In the genomic region with DNA sequence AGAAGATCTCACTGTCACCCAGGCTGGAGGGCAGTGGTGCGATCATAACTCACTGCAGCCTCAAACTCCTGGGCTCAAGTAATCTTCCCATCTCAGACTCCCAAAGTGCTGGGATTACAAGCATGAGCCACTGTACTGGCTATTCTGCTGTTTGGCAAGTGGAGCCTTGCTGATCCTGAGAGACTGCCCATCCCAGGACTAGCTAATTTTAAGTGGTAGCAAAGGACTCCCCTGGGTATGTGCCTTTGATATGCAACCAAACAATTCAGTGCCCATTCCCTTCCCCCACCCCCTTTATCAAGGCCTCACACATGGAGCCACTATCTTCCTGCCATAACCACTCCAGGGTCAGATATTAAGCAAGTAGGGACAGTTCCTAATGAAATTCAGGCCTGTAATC, we compare ENCODE assay signal across 33 cellular contexts. TPM values are rescaled to one million over a fixed set of nuclear protein-coding genes. Genes with fewer than 3 reads are reported as not detected.
"Had no signal": no experiment of that assay in that cellular context is flagged by ENCODE, and none has a peak within 500 bp of the region (broad histone marks: within the 10 kb centered on the region; RNA-seq: fewer than 3 reads in every experiment).

No MANE protein-coding gene starts in this region.

- H3K4me3 Mint-ChIP-seq: activated CD4-positive, alpha-beta T cell treated with anti-CD3 and anti-CD28 coated beads for 36 hours; activated naive CD4-positive, alpha-beta T cell treated with anti-CD3 and anti-CD28 coated beads for 36 hours; activated naive CD8-positive, alpha-beta T cell treated with anti-CD3 and anti-CD28 coated beads, Interleukin-2, amount 10 ng/mL, durations not matched to agents 7 days and 5 days; activated T-helper 1 cell treated with anti-CD3 and anti-CD28 coated beads, Interleukin-12 subunit alpha, Interleukin-12 subunit beta, Interleukin-2, Interleukin-4 antibody, amounts not matched to agents 30 ng/mL and 10 ng/mL and 1 ng/mL, durations not matched to agents 14 hours and 24 hours and 36 hours; central memory CD8-positive, alpha-beta T cell; dendritic cell treated with granulocyte-macrophage colony-stimulating factor and Interleukin-4, amounts not matched to agents 40 ng/mL and 50 ng/mL, for 4 days; natural killer cell treated with Interleukin-12 subunit alpha and Interleukin-12 subunit beta and Interleukin-15 and Interleukin-18, amount 100 ng/mL, for 72 hours; stimulated activated memory B cell treated with anti-CD40 and anti-IgM and Interleukin-4, amounts not matched to agents 10 μg/mL and 1 μg/mL and 100 μg/mL, for 72 hours; stimulated activated naive CD8-positive, alpha-beta T cell treated with anti-CD3 and anti-CD28 coated beads, Interleukin-15, amount 100 ng/mL, for 72 hours; T-helper 1 cell treated with Interleukin-12 subunit alpha and Interleukin-12 subunit beta and Interleukin-4 antibody, amounts not matched to agents 30 μg/mL and 1 μg/mL, for 36 hours; type B pancreatic cell had no signal

- H3K27me3 Mint-ChIP-seq: activated CD4-positive, alpha-beta T cell treated with anti-CD3 and anti-CD28 coated beads for 36 hours; activated naive CD8-positive, alpha-beta T cell treated with anti-CD3 and anti-CD28 coated beads, Interleukin-2, amount 10 ng/mL, durations not matched to agents 7 days and 5 days; central memory CD8-positive, alpha-beta T cell; dendritic cell treated with granulocyte-macrophage colony-stimulating factor and Interleukin-4, amounts not matched to agents 40 ng/mL and 50 ng/mL, for 4 days; natural killer cell treated with Interleukin-12 subunit alpha and Interleukin-12 subunit beta and Interleukin-15 and Interleukin-18, amount 100 ng/mL, for 72 hours; progenitor cell of endocrine pancreas; stimulated activated memory B cell treated with anti-CD40 and anti-IgM and Interleukin-4, amounts not matched to agents 10 μg/mL and 1 μg/mL and 100 μg/mL, for 72 hours; stimulated activated naive CD8-positive, alpha-beta T cell treated with anti-CD3 and anti-CD28 coated beads, Interleukin-15, amount 100 ng/mL, for 72 hours; type B pancreatic cell had no signal

- ATAC-seq: activated CD4-positive, alpha-beta T cell treated with anti-CD3 and anti-CD28 coated beads for 36 hours; heart right ventricle; left cardiac atrium; left ventricle myocardium superior; mucosa of descending colon; natural killer cell treated with Interleukin-12 subunit alpha and Interleukin-12 subunit beta and Interleukin-15 and Interleukin-18, amount 100 ng/mL, for 72 hours; right lobe of liver; stimulated activated memory B cell treated with anti-CD40 and anti-IgM and Interleukin-4, amounts not matched to agents 10 μg/mL and 1 μg/mL and 100 μg/mL, for 72 hours; stimulated activated naive CD8-positive, alpha-beta T cell treated with anti-CD3 and anti-CD28 coated beads, Interleukin-15, amount 100 ng/mL, for 72 hours had no signal

- H3K4me1 Mint-ChIP-seq: activated CD4-positive, alpha-beta T cell treated with anti-CD3 and anti-CD28 coated beads for 36 hours; activated naive CD8-positive, alpha-beta T cell treated with anti-CD3 and anti-CD28 coated beads, Interleukin-2, amount 10 ng/mL, durations not matched to agents 7 days and 5 days; stimulated activated naive CD8-positive, alpha-beta T cell treated with anti-CD3 and anti-CD28 coated beads, Interleukin-15, amount 100 ng/mL, for 72 hours had no signal

- H3K9me3 ChIP-seq: esophagus squamous epithelium, heart right ventricle, mucosa of descending colon, neutrophil, right lobe of liver had no signal

- H3K27me3 ChIP-seq: ascending aorta, esophagus squamous epithelium, heart right ventricle, neutrophil, ovary, right lobe of liver, uterus had no signal

- H3K36me3 ChIP-seq: neutrophil, ovary, uterus had no signal

- DNase-seq: activated CD4-positive, alpha-beta T cell treated with anti-CD3 and anti-CD28 coated beads for 36 hours; activated CD4-positive, CD25-positive, alpha-beta regulatory T cell; activated effector memory CD4-positive, alpha-beta T cell treated with anti-CD3 and anti-CD28 coated beads, Interleukin-2, amount 50 U/mL, for 16 hours; activated naive CD4-positive, alpha-beta T cell treated with anti-CD3 and anti-CD28 coated beads for 36 hours; activated naive CD8-positive, alpha-beta T cell treated with anti-CD3 and anti-CD28 coated beads, Interleukin-2, amount 10 ng/mL, durations not matched to agents 7 days and 5 days; esophagus squamous epithelium; foreskin melanocyte; heart right ventricle; left cardiac atrium; left ventricle myocardium superior; mucosa of descending colon; ovary; right lobe of liver; stimulated activated CD4-positive, alpha-beta T cell treated with anti-CD3 and anti-CD28 coated beads, Interleukin-12 subunit alpha, Interleukin-12 subunit beta, amount 100 ng/mL, for 4 hours; stimulated activated CD4-positive, alpha-beta T cell treated with anti-CD3 and anti-CD28 coated beads, Interleukin-4, amount 100 ng/mL, for 4 hours; stimulated activated CD8-positive, alpha-beta memory T cell treated with anti-CD3 and anti-CD28 coated beads, Interleukin-4, amount 100 ng/mL, for 48 hours; stimulated activated naive CD8-positive, alpha-beta T cell treated with anti-CD3 and anti-CD28 coated beads, Interleukin-15, amount 100 ng/mL, for 72 hours; substantia nigra; SW 1271; T-helper 9 cell; uterus had no signal

- H3K27ac Mint-ChIP-seq: activated CD4-positive, alpha-beta T cell treated with anti-CD3 and anti-CD28 coated beads for 36 hours; activated naive CD4-positive, alpha-beta T cell treated with anti-CD3 and anti-CD28 coated beads for 36 hours; activated naive CD8-positive, alpha-beta T cell treated with anti-CD3 and anti-CD28 coated beads, Interleukin-2, amount 10 ng/mL, durations not matched to agents 7 days and 5 days; activated T-helper 1 cell treated with anti-CD3 and anti-CD28 coated beads, Interleukin-12 subunit alpha, Interleukin-12 subunit beta, Interleukin-2, Interleukin-4 antibody, amounts not matched to agents 30 ng/mL and 10 ng/mL and 1 ng/mL, durations not matched to agents 14 hours and 24 hours and 36 hours; dendritic cell treated with granulocyte-macrophage colony-stimulating factor and Interleukin-4, amounts not matched to agents 40 ng/mL and 50 ng/mL, for 4 days; natural killer cell treated with Interleukin-12 subunit alpha and Interleukin-12 subunit beta and Interleukin-15 and Interleukin-18, amount 100 ng/mL, for 72 hours; progenitor cell of endocrine pancreas; stimulated activated memory B cell treated with anti-CD40 and anti-IgM and Interleukin-4, amounts not matched to agents 10 μg/mL and 1 μg/mL and 100 μg/mL, for 72 hours; T-helper 1 cell treated with Interleukin-12 subunit alpha and Interleukin-12 subunit beta and Interleukin-4 antibody, amounts not matched to agents 30 μg/mL and 1 μg/mL, for 36 hours; type B pancreatic cell had no signal

- H3K9me3 Mint-ChIP-seq: central memory CD8-positive, alpha-beta T cell; dendritic cell treated with granulocyte-macrophage colony-stimulating factor and Interleukin-4, amounts not matched to agents 40 ng/mL and 50 ng/mL, for 4 days; stimulated activated memory B cell treated with anti-CD40 and anti-IgM and Interleukin-4, amounts not matched to agents 10 μg/mL and 1 μg/mL and 100 μg/mL, for 72 hours; type B pancreatic cell had no signal

- H3K4me3 ChIP-seq: ascending aorta, esophagus squamous epithelium, heart right ventricle, mucosa of descending colon, ovary, right lobe of liver, skin epidermis, uterus had no signal

- H3K4me1 ChIP-seq: ascending aorta, esophagus squamous epithelium, heart right ventricle, right lobe of liver, uterus had no signal

- H3K27ac ChIP-seq: ascending aorta, esophagus squamous epithelium, heart right ventricle, neutrophil, ovary, right lobe of liver, skin epidermis, uterus had no signal

RNA-seq across cellular contexts. Expression of a gene that starts 32.4 kb away (rescaled TPM):
- total RNA-seq: ascending aorta, myocyte had no signal
